ENCODE assay signal across 8 cellular contexts in the genomic region with DNA sequence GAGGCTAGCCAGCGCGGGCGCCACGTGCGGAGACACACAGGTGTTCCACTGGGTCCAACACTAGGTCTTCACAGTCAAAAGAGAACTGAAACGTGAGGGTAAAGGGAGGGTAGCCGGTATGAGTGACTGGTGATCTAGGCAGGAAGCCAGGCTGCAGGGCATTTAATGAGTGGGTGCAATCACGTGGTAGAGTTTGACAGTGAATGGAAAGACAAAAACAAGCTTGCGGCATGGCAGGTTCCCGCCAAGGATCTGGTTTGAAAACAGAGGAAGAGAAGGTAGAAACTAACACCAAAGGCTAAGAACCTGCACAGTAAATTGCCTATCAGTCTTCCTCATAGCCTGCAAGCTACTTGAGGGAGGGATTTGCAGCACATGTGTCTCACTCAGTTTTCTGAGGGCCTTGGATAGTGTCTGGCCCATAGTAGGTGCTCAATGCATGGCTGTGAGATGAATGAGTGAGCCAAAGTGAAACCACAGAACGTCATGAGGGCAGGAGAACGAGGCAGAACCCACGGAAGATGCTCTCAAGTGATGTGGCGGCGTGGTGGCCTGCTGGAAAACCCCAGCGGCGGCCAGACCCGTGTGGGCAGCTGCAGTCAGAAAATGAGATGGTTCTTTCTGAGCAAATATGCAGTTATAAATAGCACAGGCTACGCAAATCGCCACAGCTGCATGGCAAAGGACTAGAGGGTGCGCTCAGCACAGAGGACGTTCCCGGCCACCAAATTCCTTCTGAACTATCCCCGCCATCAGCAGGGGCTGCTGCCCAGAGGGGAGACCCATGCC.
DNase-seq lines count a peak whose midpoint lies in the region; ATAC-seq and TF ChIP-seq lines count a peak whose summit lies in the region.

No MANE protein-coding gene starts in this region.

- in situ Hi-C loops in GM13977 (cut with MboI; ENCODE audit: low pct_unique_long_range_greater_than_20kb, low sequenced_read_pairs, unreplicated experiment) = loop anchor here (10.0 kb wide), 1 partner anchor 226 kb away; no protein-coding TSS in a partner anchor

- H3K27me3 ChIP-seq in Karpas-422 (ENCODE audit: low read length) = no peaks in the 10 kb centered on the region

- no peaks in the 10 kb centered on the region for H3K9me2 ChIP-seq in Karpas-422 (replicated peaks; ENCODE audit: insufficient read depth, low read length)

- peaks cover 49% of the 10 kb centered on the region for H3K4me1 ChIP-seq in Karpas-422 (ENCODE audit: low read length)

- peak overlapping the region; percentile 51 for H3K9ac ChIP-seq in Karpas-422 (ENCODE audit: low read length)

- peak overlapping the region; percentile 47 for H3K4me3 ChIP-seq in Karpas-422 (ENCODE audit: low read length)

- peak; percentile 21 for TF ChIP-seq CTCF in GM13977 (IDR thresholded peaks at IDR 0.05; ENCODE audit: extremely low read depth, insufficient read depth, missing control alignments)

- ATAC-seq in GM21528 (IDR thresholded peaks at IDR 0.05; ENCODE audit: low FRiP score, unreplicated experiment) (peak; percentile 78), esophagus mucosa (peak; percentile 74)

- H3K27ac ChIP-seq in Karpas-422 (ENCODE audit: low read length) = peak overlapping the region; percentile 38; the same call in 1 of the 2 replicates

- no peaks in the 10 kb centered on the region for H4K20me1 ChIP-seq in Karpas-422 (ENCODE audit: insufficient read depth, low read depth, low read length)

- peak overlapping the region; percentile 72 for H2AFZ ChIP-seq in Karpas-422 (ENCODE audit: low read length)

- H3K36me3 ChIP-seq in Karpas-422 (ENCODE audit: insufficient read depth, low read length) = no peaks in the 10 kb centered on the region

- no peaks in the 10 kb centered on the region for H3K79me2 ChIP-seq in Karpas-422 (ENCODE audit: low read length)

- no peaks in the 10 kb centered on the region for H3K9me3 ChIP-seq in Karpas-422 (ENCODE audit: low read length)

- H3K4me2 ChIP-seq in Karpas-422 (ENCODE audit: low read depth, low read length, poor library complexity, severe bottlenecking) = peak overlapping the region; percentile 67

- peak; percentile 52 for DNase-seq in GM13977 (ENCODE audit: low spot score)
- peak; percentile 77 for DNase-seq in Karpas-422
- no peak for DNase-seq in NK-92 treated with Interleukin-12 subunit alpha and Interleukin-12 subunit beta, amount 100 ng/mL, for 24 hours (lab: John Stamatoyannopoulos, UW)
- no peak for DNase-seq in hippocampal formation (lab: John Stamatoyannopoulos, UW)
- DNase-seq in DMS79 treated with DMSO at 0.1 percent for 48 hours (lab: John Stamatoyannopoulos, UW) = no peak
- no peak for DNase-seq in NCI-H1105 treated with DMSO at 0.1 percent for 48 hours (lab: John Stamatoyannopoulos, UW)

Comparison
In these comparisons a context has a peak if more than half of its experiments do, and no peak if none do; other contexts are left out.
1. DNase-seq: peak in GM13977 (single experiment) and Karpas-422 (single experiment); none in NK-92 treated with Interleukin-12 subunit alpha and Interleukin-12 subunit beta, amount 100 ng/mL, for 24 hours (single experiment), hippocampal formation (0 of 2), DMS79 treated with DMSO at 0.1 percent for 48 hours (single experiment) and NCI-H1105 treated with DMSO at 0.1 percent for 48 hours (single experiment).